ENCODE assay signal across 32 cellular contexts in genomic region chr16:58850627-58851024, GRCh38.
"Had no signal": no experiment of that assay in that cellular context is flagged by ENCODE, and none has a peak within 500 bp of the region (broad histone marks: within the 10 kb centered on the region; RNA-seq: fewer than 3 reads in every experiment).

No MANE protein-coding gene starts in this region.

- ATAC-seq: PC-3 had no signal

- H3K36me3 ChIP-seq: ascending aorta, cardiac muscle cell, Peyer's patch, SJSA1, WERI-Rb-1 had no signal

- H3K27ac Mint-ChIP-seq: activated CD4-positive, alpha-beta memory T cell treated with anti-CD3 and anti-CD28 coated beads, Interleukin-2, amount 10 ng/mL, durations not matched to agents 7 days and 5 days; activated naive CD4-positive, alpha-beta T cell treated with anti-CD3 and anti-CD28 coated beads, Interleukin-2, amount 50 U/mL, for 24 hours; activated naive CD8-positive, alpha-beta T cell treated with anti-CD3 and anti-CD28 coated beads, Interleukin-2, amount 10 ng/mL, durations not matched to agents 7 days and 5 days; activated T-cell treated with anti-CD3 and anti-CD28 coated beads, Interleukin-2, amount 50 U/mL, for 24 hours; activated T-helper 2 cell treated with anti-CD3 and anti-CD28 coated beads, Interferon-gamma antibody, Interleukin-2, Interleukin-4, amounts not matched to agents 10 μg/mL and 5 μg/mL and 100 μg/mL, durations not matched to agents 14 hours and 24 hours and 36 hours; T-helper 1 cell treated with Interleukin-12 subunit alpha and Interleukin-12 subunit beta and Interleukin-4 antibody, amounts not matched to agents 30 μg/mL and 1 μg/mL, for 36 hours; T-helper 2 cell treated with Interferon-gamma antibody and Interleukin-4, amounts not matched to agents 5 μg/mL and 100 μg/mL, for 36 hours had no signal

- H3K27me3 ChIP-seq: ascending aorta, cardiac muscle cell, Peyer's patch, SJSA1 had no signal

- H3K9ac ChIP-seq: SK-N-SH had no signal

- H3K27ac ChIP-seq: ascending aorta, Peyer's patch, SJSA1, WERI-Rb-1 had no signal

- H3K9me3 Mint-ChIP-seq: activated CD4-positive, alpha-beta memory T cell treated with anti-CD3 and anti-CD28 coated beads, Interleukin-2, amount 10 ng/mL, durations not matched to agents 7 days and 5 days; activated naive CD4-positive, alpha-beta T cell treated with anti-CD3 and anti-CD28 coated beads, Interleukin-2, amount 50 U/mL, for 24 hours; activated naive CD8-positive, alpha-beta T cell treated with anti-CD3 and anti-CD28 coated beads, Interleukin-2, amount 10 ng/mL, durations not matched to agents 7 days and 5 days; activated T-helper 2 cell treated with anti-CD3 and anti-CD28 coated beads, Interferon-gamma antibody, Interleukin-2, Interleukin-4, amounts not matched to agents 10 μg/mL and 5 μg/mL and 100 μg/mL, durations not matched to agents 14 hours and 24 hours and 36 hours; central memory CD8-positive, alpha-beta T cell; T-helper 1 cell treated with Interleukin-12 subunit alpha and Interleukin-12 subunit beta and Interleukin-4 antibody, amounts not matched to agents 30 μg/mL and 1 μg/mL, for 36 hours; T-helper 2 cell treated with Interferon-gamma antibody and Interleukin-4, amounts not matched to agents 5 μg/mL and 100 μg/mL, for 36 hours had no signal

- H3K4me1 ChIP-seq: ascending aorta, Peyer's patch, SJSA1 had no signal

- H3K4me3 ChIP-seq: ascending aorta, cardiac muscle cell, Peyer's patch, SJSA1 had no signal

- H3K27me3 Mint-ChIP-seq: activated CD4-positive, alpha-beta memory T cell treated with anti-CD3 and anti-CD28 coated beads, Interleukin-2, amount 10 ng/mL, durations not matched to agents 7 days and 5 days had no signal

- DNase-seq: activated CD4-positive, alpha-beta memory T cell treated with anti-CD3 and anti-CD28 coated beads, Interleukin-2, amount 10 ng/mL, durations not matched to agents 7 days and 5 days; activated CD4-positive, alpha-beta T cell treated with anti-CD3 and anti-CD28 coated beads for 1 hour; activated CD4-positive, alpha-beta T cell treated with anti-CD3 and anti-CD28 coated beads for 48 hours; activated CD4-positive, CD25-positive, alpha-beta regulatory T cell; activated CD8-positive, alpha-beta memory T cell treated with anti-CD3 and anti-CD28 coated beads for 24 hours; activated gamma-delta T cell; activated naive CD4-positive, alpha-beta T cell treated with Interleukin-2 at 50 U/mL for 16 hours; activated naive CD8-positive, alpha-beta T cell treated with anti-CD3 and anti-CD28 coated beads, Interleukin-2, amount 10 ng/mL, durations not matched to agents 7 days and 5 days; activated T-cell treated with anti-CD3 and anti-CD28 coated beads, Interleukin-2, amount 50 U/mL, for 24 hours; amygdala; NCI-H1105; NCI-H1417 treated with DMSO at 0.1 percent for 48 hours; NCI-H187 treated with DMSO at 0.1 percent for 48 hours; NCI-H2081; NCI-H2171 treated with DMSO at 0.1 percent for 48 hours; NCI-H226; NCI-H446 treated with DMSO at 0.1 percent for 48 hours; NCI-H524; PC-3; Peyer's patch; RPMI8226; SHP77 treated with DMSO at 0.1 percent for 48 hours; SK-N-SH; WERI-Rb-1 had no signal

- H3K4me2 ChIP-seq: SK-N-SH had no signal

- H3K9me3 ChIP-seq: ascending aorta, Peyer's patch, SJSA1, SK-N-SH had no signal

- H3K4me3 Mint-ChIP-seq: activated CD4-positive, alpha-beta memory T cell treated with anti-CD3 and anti-CD28 coated beads, Interleukin-2, amount 10 ng/mL, durations not matched to agents 7 days and 5 days; activated naive CD4-positive, alpha-beta T cell treated with anti-CD3 and anti-CD28 coated beads, Interleukin-2, amount 50 U/mL, for 24 hours; activated naive CD8-positive, alpha-beta T cell treated with anti-CD3 and anti-CD28 coated beads, Interleukin-2, amount 10 ng/mL, durations not matched to agents 7 days and 5 days; activated T-cell treated with anti-CD3 and anti-CD28 coated beads, Interleukin-2, amount 50 U/mL, for 24 hours; central memory CD8-positive, alpha-beta T cell; T-helper 1 cell treated with Interleukin-12 subunit alpha and Interleukin-12 subunit beta and Interleukin-4 antibody, amounts not matched to agents 30 μg/mL and 1 μg/mL, for 36 hours; T-helper 2 cell treated with Interferon-gamma antibody and Interleukin-4, amounts not matched to agents 5 μg/mL and 100 μg/mL, for 36 hours had no signal

- H3K36me3 Mint-ChIP-seq: activated naive CD4-positive, alpha-beta T cell treated with anti-CD3 and anti-CD28 coated beads, Interleukin-2, amount 50 U/mL, for 24 hours; activated naive CD8-positive, alpha-beta T cell treated with anti-CD3 and anti-CD28 coated beads, Interleukin-2, amount 10 ng/mL, durations not matched to agents 7 days and 5 days had no signal

- H3K4me1 Mint-ChIP-seq: activated CD4-positive, alpha-beta memory T cell treated with anti-CD3 and anti-CD28 coated beads, Interleukin-2, amount 10 ng/mL, durations not matched to agents 7 days and 5 days; activated naive CD8-positive, alpha-beta T cell treated with anti-CD3 and anti-CD28 coated beads, Interleukin-2, amount 10 ng/mL, durations not matched to agents 7 days and 5 days; central memory CD8-positive, alpha-beta T cell had no signal
